ENCODE assay signal across 26 cellular contexts in the genomic region with DNA sequence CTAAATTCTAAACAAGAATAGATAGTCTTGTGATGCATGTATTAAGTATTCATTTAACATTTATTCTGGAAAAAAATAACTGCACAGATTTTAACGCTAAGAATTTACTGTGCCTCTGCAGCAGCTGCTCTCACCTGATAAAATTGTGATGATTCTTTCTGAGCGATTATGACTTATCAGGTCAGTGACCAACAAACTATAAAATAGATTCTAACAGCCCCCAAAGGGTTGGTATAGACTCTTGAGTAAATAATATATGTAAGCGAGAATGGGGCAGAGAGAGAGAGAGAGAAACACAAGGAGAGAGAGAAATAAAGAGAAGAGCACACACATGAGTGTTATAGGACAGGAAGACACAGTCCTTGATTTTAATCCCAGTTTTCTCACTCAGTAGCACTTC.
"Had no signal": no experiment of that assay in that cellular context is flagged by ENCODE, and none has a peak within 500 bp of the region (broad histone marks: within the 10 kb centered on the region; RNA-seq: fewer than 3 reads in every experiment).

No MANE protein-coding gene starts in this region.

- H3K4me3 ChIP-seq: left lung, lower lobe of right lung, ovary, right atrium auricular region, right lobe of liver, smooth muscle cell, stomach, testis, thyroid gland, transverse colon, upper lobe of left lung, vagina had no signal

- H3K27ac ChIP-seq: left lung, lower lobe of right lung, ovary, right atrium auricular region, right lobe of liver, stomach, testis, thyroid gland, transverse colon, upper lobe of left lung, vagina had no signal

- ATAC-seq: left lung; lower lobe of right lung; natural killer cell; right lobe of liver; stimulated activated naive B cell treated with anti-CD40 and anti-IgM and Interleukin-4, amounts not matched to agents 10 μg/mL and 1 μg/mL and 100 μg/mL, for 72 hours; stimulated activated naive CD8-positive, alpha-beta T cell treated with anti-CD3 and anti-CD28 coated beads, Interleukin-15, Interleukin-2, amounts not matched to agents 100 U/mL and 50 U/mL, for 24 hours had no signal

- H3K4me1 ChIP-seq: left lung, lower lobe of right lung, right atrium auricular region, right lobe of liver, stomach, testis, thyroid gland, transverse colon, upper lobe of left lung, vagina had no signal

- DNase-seq: hypothalamus; immature natural killer cell; kidney; left colon; left lung; lower lobe of right lung; mammary epithelial cell; mesendoderm; naive B cell; natural killer cell; ovary; right lobe of liver; stimulated activated CD4-positive, alpha-beta T cell treated with anti-CD3 and anti-CD28 coated beads, Interleukin-15, amount 100 ng/mL, for 24 hours; stimulated activated CD4-positive, alpha-beta T cell treated with anti-CD3 and anti-CD28 coated beads, Interleukin-2, amount 100 ng/mL, for 24 hours; stimulated activated CD4-positive, alpha-beta T cell treated with anti-CD3 and anti-CD28 coated beads, Interleukin-4, amount 100 ng/mL, for 1 hour; stimulated activated naive B cell treated with anti-CD40 and anti-IgM and Interleukin-4, amounts not matched to agents 10 μg/mL and 1 μg/mL and 100 μg/mL, for 72 hours; stimulated activated naive CD8-positive, alpha-beta T cell treated with anti-CD3 and anti-CD28 coated beads, Interleukin-15, Interleukin-2, amounts not matched to agents 100 U/mL and 50 U/mL, for 24 hours; stomach; testis; thyroid gland; transverse colon; upper lobe of left lung had no signal

- H3K27me3 ChIP-seq: ovary, right atrium auricular region, right lobe of liver, testis, thyroid gland, upper lobe of left lung, vagina had no signal

- FAIRE-seq: islet of Langerhans, kidney had no signal

- H3K36me3 ChIP-seq: left lung, lower lobe of right lung, ovary, right atrium auricular region, right lobe of liver, stomach, thyroid gland, transverse colon, upper lobe of left lung, vagina had no signal

- H3K9me3 ChIP-seq: left lung, lower lobe of right lung, ovary, right atrium auricular region, right lobe of liver, stomach, testis, thyroid gland, transverse colon, upper lobe of left lung, vagina had no signal
